Comparison of ENCODE assay signal across 12 cellular contexts in genomic region chr9:89440951-89441654, GRCh38. TPM values are rescaled to one million over a fixed set of nuclear protein-coding genes. Genes with fewer than 3 reads are reported as not detected.
DNase-seq lines count a peak whose midpoint lies in the region; ATAC-seq and TF ChIP-seq lines count a peak whose summit lies in the region.
"Had no signal": no experiment of that assay in that cellular context is flagged by ENCODE, and none has a peak within 500 bp of the region (broad histone marks: within the 10 kb centered on the region; RNA-seq: fewer than 3 reads in every experiment).

No MANE protein-coding gene starts in this region.

- no peaks in the 10 kb centered on the region for H3K27me3 Mint-ChIP-seq in T-helper 2 cell treated with Interferon-gamma antibody and Interleukin-4, amounts not matched to agents 5 μg/mL and 100 μg/mL, for 36 hours (ENCODE audit: low read depth)
- H3K27me3 Mint-ChIP-seq in WTC11 (ENCODE audit: low read depth): no peaks in the 10 kb centered on the region; the same call in 1 of the 2 replicates
- H3K27me3 Mint-ChIP-seq in immature natural killer cell (ENCODE audit: low read depth in 3 of 3): peaks cover 5 to 12% (median 8%) of the 10 kb centered on the region in 3 donors
- H3K27me3 Mint-ChIP-seq in stimulated activated naive B cell treated with anti-CD40 and anti-IgM and Interleukin-4, amounts not matched to agents 10 μg/mL and 1 μg/mL and 100 μg/mL, for 72 hours: no peaks in the 10 kb centered on the region

- peak overlapping the region; percentile 82 for H3K27ac Mint-ChIP-seq in T-helper 2 cell treated with Interferon-gamma antibody and Interleukin-4, amounts not matched to agents 5 μg/mL and 100 μg/mL, for 36 hours
- H3K27ac Mint-ChIP-seq in WTC11 (peak overlapping the region; percentile 88), immature natural killer cell (peak overlapping the region; percentile 29 to 92 (median 88))
- peak overlapping the region; percentile 83 for H3K27ac Mint-ChIP-seq in stimulated activated naive B cell treated with anti-CD40 and anti-IgM and Interleukin-4, amounts not matched to agents 10 μg/mL and 1 μg/mL and 100 μg/mL, for 72 hours

- POLR2A ChIA-PET in WTC11 (lab: Charles Lee): no interaction called here

- peaks cover 72% of the 10 kb centered on the region for H3K4me1 Mint-ChIP-seq in T-helper 2 cell treated with Interferon-gamma antibody and Interleukin-4, amounts not matched to agents 5 μg/mL and 100 μg/mL, for 36 hours (ENCODE audit: low read depth)
- H3K4me1 Mint-ChIP-seq in WTC11 (peaks cover 70% of the 10 kb centered on the region), immature natural killer cell (peaks cover 91 to 94% of the 10 kb centered on the region in 2 donors)
- peaks cover 74 to 94% of the 10 kb centered on the region in 2 donors for H3K4me1 Mint-ChIP-seq in stimulated activated naive B cell treated with anti-CD40 and anti-IgM and Interleukin-4, amounts not matched to agents 10 μg/mL and 1 μg/mL and 100 μg/mL, for 72 hours

- CTCF ChIA-PET in WTC11 (lab: Charles Lee): interaction anchor here (1.1 to 4.5 kb wide), 2 partner anchors 12 to 108 kb away, joined by 3 to 24 read pairs; no protein-coding TSS in a partner anchor

- H3K4me3 Mint-ChIP-seq in T-helper 2 cell treated with Interferon-gamma antibody and Interleukin-4, amounts not matched to agents 5 μg/mL and 100 μg/mL, for 36 hours: peak overlapping the region; percentile 22
- H3K4me3 Mint-ChIP-seq in WTC11 (no peak overlapping the region), immature natural killer cell (peak overlapping the region in 4 of 5 donors; percentile 46 to 65 (median 62))
- H3K4me3 Mint-ChIP-seq in stimulated activated naive B cell treated with anti-CD40 and anti-IgM and Interleukin-4, amounts not matched to agents 10 μg/mL and 1 μg/mL and 100 μg/mL, for 72 hours: peak overlapping the region; percentile 29 to 43

- TF ChIP-seq CTCF in WTC11 (IDR thresholded peaks at IDR 0.05): no peak

- ATAC-seq in WTC11 (no peak), HG03469 (IDR thresholded peaks at IDR 0.05; ENCODE audit: unreplicated experiment) (no peak)
- no peak for ATAC-seq in stimulated activated naive B cell treated with anti-CD40 and anti-IgM and Interleukin-4, amounts not matched to agents 10 μg/mL and 1 μg/mL and 100 μg/mL, for 72 hours (replicated peaks)

- H3K9me3 Mint-ChIP-seq in T-helper 2 cell treated with Interferon-gamma antibody and Interleukin-4, amounts not matched to agents 5 μg/mL and 100 μg/mL, for 36 hours: no peaks in the 10 kb centered on the region
- H3K9me3 Mint-ChIP-seq in WTC11: no peaks in the 10 kb centered on the region
- H3K9me3 Mint-ChIP-seq in immature natural killer cell: no peaks in the 10 kb centered on the region
- H3K9me3 Mint-ChIP-seq in stimulated activated naive B cell treated with anti-CD40 and anti-IgM and Interleukin-4, amounts not matched to agents 10 μg/mL and 1 μg/mL and 100 μg/mL, for 72 hours: no peaks in the 10 kb centered on the region

- peaks cover 54% of the 10 kb centered on the region for H3K36me3 Mint-ChIP-seq in T-helper 2 cell treated with Interferon-gamma antibody and Interleukin-4, amounts not matched to agents 5 μg/mL and 100 μg/mL, for 36 hours (ENCODE audit: low read depth)
- H3K36me3 Mint-ChIP-seq in WTC11 (peaks cover 2% of the 10 kb centered on the region; the same call in 1 of the 2 replicates), immature natural killer cell (peaks cover 0 to 4% (median 0%) of the 10 kb centered on the region in 3 donors)
- H3K36me3 Mint-ChIP-seq in stimulated activated naive B cell treated with anti-CD40 and anti-IgM and Interleukin-4, amounts not matched to agents 10 μg/mL and 1 μg/mL and 100 μg/mL, for 72 hours: peaks cover 25 to 51% of the 10 kb centered on the region in 2 donors

- no peak for DNase-seq in T-helper 2 cell treated with Interferon-gamma antibody and Interleukin-4, amounts not matched to agents 5 μg/mL and 100 μg/mL, for 36 hours (ENCODE audit: low spot score)
- DNase-seq in T-helper 2 cell (no peak), WTC11 (ENCODE audit: low spot score) (no peak), immature natural killer cell (no peak), DMS79 treated with DMSO at 0.1 percent for 48 hours (lab: John Stamatoyannopoulos, UW) (no peak), NCI-H1092 (lab: John Stamatoyannopoulos, UW) (no peak)
- no peak for DNase-seq in stimulated activated naive B cell treated with anti-CD40 and anti-IgM and Interleukin-4, amounts not matched to agents 10 μg/mL and 1 μg/mL and 100 μg/mL, for 72 hours
- DNase-seq: activated CD8-positive, alpha-beta memory T cell treated with anti-CD3 and anti-CD28 coated beads for 24 hours; mesendoderm; NCI-H82; SK-N-SH had no signal

TF ChIP-seq in WTC11, 78 proteins besides CTCF, POLR2A, EP300 and RAD21:
- TF ChIP-seq ZNF512 (CRISPR knock-in tag; IDR thresholded peaks at IDR 0.05; ENCODE audit: borderline replicate concordance): no peak
- TF ChIP-seq, protein P1, sequence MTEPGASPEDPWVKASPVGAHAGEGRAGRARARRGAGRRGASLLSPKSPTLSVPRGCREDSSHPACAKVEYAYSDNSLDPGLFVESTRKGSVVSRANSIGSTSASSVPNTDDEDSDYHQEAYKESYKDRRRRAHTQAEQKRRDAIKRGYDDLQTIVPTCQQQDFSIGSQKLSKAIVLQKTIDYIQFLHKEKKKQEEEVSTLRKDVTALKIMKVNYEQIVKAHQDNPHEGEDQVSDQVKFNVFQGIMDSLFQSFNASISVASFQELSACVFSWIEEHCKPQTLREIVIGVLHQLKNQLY (CRISPR knock-in tag; IDR thresholded peaks at IDR 0.05): no peak
- TF ChIP-seq JAZF1 (CRISPR knock-in tag; IDR thresholded peaks at IDR 0.05): no peak
- TF ChIP-seq, protein P2, sequence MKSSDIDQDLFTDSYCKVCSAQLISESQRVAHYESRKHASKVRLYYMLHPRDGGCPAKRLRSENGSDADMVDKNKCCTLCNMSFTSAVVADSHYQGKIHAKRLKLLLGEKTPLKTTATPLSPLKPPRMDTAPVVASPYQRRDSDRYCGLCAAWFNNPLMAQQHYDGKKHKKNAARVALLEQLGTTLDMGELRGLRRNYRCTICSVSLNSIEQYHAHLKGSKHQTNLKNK (CRISPR knock-in tag; IDR thresholded peaks at IDR 0.05): no peak
- TF ChIP-seq GABPB1 (CRISPR knock-in tag; IDR thresholded peaks at IDR 0.05): no peak
- TF ChIP-seq, protein P3, sequence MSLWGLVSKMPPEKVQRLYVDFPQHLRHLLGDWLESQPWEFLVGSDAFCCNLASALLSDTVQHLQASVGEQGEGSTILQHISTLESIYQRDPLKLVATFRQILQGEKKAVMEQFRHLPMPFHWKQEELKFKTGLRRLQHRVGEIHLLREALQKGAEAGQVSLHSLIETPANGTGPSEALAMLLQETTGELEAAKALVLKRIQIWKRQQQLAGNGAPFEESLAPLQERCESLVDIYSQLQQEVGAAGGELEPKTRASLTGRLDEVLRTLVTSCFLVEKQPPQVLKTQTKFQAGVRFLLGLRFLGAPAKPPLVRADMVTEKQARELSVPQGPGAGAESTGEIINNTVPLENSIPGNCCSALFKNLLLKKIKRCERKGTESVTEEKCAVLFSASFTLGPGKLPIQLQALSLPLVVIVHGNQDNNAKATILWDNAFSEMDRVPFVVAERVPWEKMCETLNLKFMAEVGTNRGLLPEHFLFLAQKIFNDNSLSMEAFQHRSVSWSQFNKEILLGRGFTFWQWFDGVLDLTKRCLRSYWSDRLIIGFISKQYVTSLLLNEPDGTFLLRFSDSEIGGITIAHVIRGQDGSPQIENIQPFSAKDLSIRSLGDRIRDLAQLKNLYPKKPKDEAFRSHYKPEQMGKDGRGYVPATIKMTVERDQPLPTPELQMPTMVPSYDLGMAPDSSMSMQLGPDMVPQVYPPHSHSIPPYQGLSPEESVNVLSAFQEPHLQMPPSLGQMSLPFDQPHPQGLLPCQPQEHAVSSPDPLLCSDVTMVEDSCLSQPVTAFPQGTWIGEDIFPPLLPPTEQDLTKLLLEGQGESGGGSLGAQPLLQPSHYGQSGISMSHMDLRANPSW (CRISPR knock-in tag; conservative IDR thresholded peaks at IDR 0.05; ENCODE audit: low read depth): no peak

RNA-seq across cellular contexts. Expression of gene SEMA4D, which starts 56.8 kb away (rescaled TPM):
- 60.5 to 67.8 TPM (median 65.2 TPM) in 3 replicates for total RNA-seq in WTC11 (2021)
- 10 to 100 TPM; 45.8 to 80.6 (median 47.0) TPM for polyA plus RNA-seq in immature natural killer cell
